In the genomic region with DNA sequence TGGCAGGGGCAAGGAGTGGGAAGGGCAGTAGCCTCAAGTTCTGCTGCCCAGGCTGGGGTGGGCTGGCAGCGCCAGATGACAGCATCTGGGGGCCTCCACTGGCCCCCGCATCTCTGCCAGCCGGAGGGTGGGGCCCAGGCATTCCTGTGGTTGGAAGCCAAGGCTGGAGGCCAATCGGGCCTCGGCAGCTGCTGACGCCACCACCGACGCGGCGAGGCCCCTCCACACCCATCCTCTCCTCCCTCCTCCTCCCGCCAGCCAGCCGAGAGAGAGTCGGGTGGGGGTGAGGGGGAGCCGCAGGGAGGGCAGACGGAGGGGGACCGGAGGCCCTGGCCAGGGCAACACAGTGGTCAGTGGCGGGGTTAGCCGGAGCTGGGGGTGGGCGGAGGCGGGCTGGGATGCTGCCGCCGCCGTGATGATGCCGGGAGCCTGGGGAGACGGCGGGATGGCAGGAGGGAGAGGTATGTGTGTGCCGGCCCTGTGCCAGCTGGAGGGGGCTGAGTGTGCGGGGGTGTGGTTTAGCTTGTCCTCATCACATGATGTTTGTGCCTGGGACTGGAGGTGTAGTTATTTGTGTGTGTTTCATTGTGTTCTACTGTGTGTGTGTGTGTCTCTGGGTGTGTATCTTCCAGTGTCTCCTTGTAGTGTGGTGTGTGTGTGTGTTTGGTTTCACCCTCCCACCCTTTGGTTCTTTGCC, we compare ENCODE assay signal across 8 cellular contexts. TPM values are rescaled to one million over a fixed set of nuclear protein-coding genes. Genes with fewer than 3 reads are reported as not detected.
A peak's percentile ranks its signal among the peaks of the same experiment; 100 is the strongest.
DNase-seq lines count a peak whose midpoint lies in the region; ATAC-seq, FAIRE-seq and TF ChIP-seq lines count a peak whose summit lies in the region.

No MANE protein-coding gene starts in this region.

- peak overlapping the region; percentile 90 to 98 (median 96) for H3K27ac Mint-ChIP-seq in brain

- peaks cover 5% of the 10 kb centered on the region for H3K27me3 Mint-ChIP-seq in brain

- FAIRE-seq in GM12892 (lab: Jason Lieb, UNC) = no peak

- H3K27ac ChIP-seq in skin epidermis = peak overlapping the region; percentile 52 to 96 (median 84)

- ATAC-seq in HG03095 (IDR thresholded peaks at IDR 0.05; ENCODE audit: unreplicated experiment) = no peak

- DNase-seq in NCI-H82 (lab: John Stamatoyannopoulos, UW) = peak; percentile 83
- DNase-seq in NCI-H82 treated with DMSO at 0.1 percent for 48 hours (lab: John Stamatoyannopoulos, UW; ENCODE audit: unreplicated experiment) = no peak
- DNase-seq in inferior parietal cortex (ENCODE audit: extremely low spot score) = peak; percentile 83
- DNase-seq in GM12892 (ENCODE audit: insufficient read length) = no peak
- no peak for DNase-seq in GF-D8 (lab: John Stamatoyannopoulos, UW)

- peaks cover 25% of the 10 kb centered on the region for H3K36me3 Mint-ChIP-seq in brain

- H3K4me3 ChIP-seq in skin epidermis = peak overlapping the region; percentile 13 to 45 (median 36)

- TF ChIP-seq CTCF in brain (conservative IDR thresholded peaks at IDR 0.05) = no peak

- peak overlapping the region; percentile 85 to 91 (median 88) for H3K4me3 Mint-ChIP-seq in brain

- H3K9me3 Mint-ChIP-seq in brain = no peaks in the 10 kb centered on the region

- TF ChIP-seq POLR2A in GM12892 (IDR thresholded peaks at IDR 0.05; ENCODE audit: low read depth, low read length) = no peak

- H3K4me1 Mint-ChIP-seq in brain = peaks cover 59% of the 10 kb centered on the region

RNA-seq across cellular contexts. Expression of a gene that starts 36.6 kb away (rescaled TPM):
- 59.0 TPM for polyA plus RNA-seq in brain (ENCODE audit: insufficient read depth, low read depth, low replicate concordance)
- 4.2 TPM for polyA plus RNA-seq in GM12892 (2012; ENCODE audit: missing spikeins)

Comparison
In these comparisons a context has a peak if more than half of its experiments do, and no peak if none do; other contexts are left out.
1. DNase-seq: peak in NCI-H82 (single experiment) and inferior parietal cortex (single experiment); none in NCI-H82 treated with DMSO at 0.1 percent for 48 hours (single experiment), GM12892 (single experiment) and GF-D8 (single experiment).